ENCODE assay signal across 19 cellular contexts in genomic region chr7:158836692-158837091, GRCh38. TPM values are rescaled to one million over a fixed set of nuclear protein-coding genes. Genes with fewer than 3 reads are reported as not detected.
DNase-seq lines count a peak whose midpoint lies in the region; ATAC-seq, FAIRE-seq and TF ChIP-seq lines count a peak whose summit lies in the region.
"Had no signal": no experiment of that assay in that cellular context is flagged by ENCODE, and none has a peak within 500 bp of the region (broad histone marks: within the 10 kb centered on the region; RNA-seq: fewer than 3 reads in every experiment).

No MANE protein-coding gene starts in this region.

- H2AFZ ChIP-seq in K562 (ENCODE audit: low read depth, low read length), result no peak overlapping the region
- H2AFZ ChIP-seq in osteoblast (ENCODE audit: low read length), result no peak overlapping the region
- H2AFZ ChIP-seq: GM23338 had no signal

- H3K36me3 ChIP-seq in K562 (ENCODE audit: control insufficient read depth, insufficient read depth, low read length) (no peaks in the 10 kb centered on the region), endodermal cell (ENCODE audit: control insufficient read depth, insufficient read depth, low read length) (no peaks in the 10 kb centered on the region), osteoblast (ENCODE audit: insufficient read depth, low read length) (no peaks in the 10 kb centered on the region)
- H3K36me3 ChIP-seq: HAP-1 had no signal

- intact Hi-C loops in K562 (cut with micrococcal nuclease), result no loop called here

- FAIRE-seq in K562 (lab: Jason Lieb, UNC), result no peak
- FAIRE-seq: GM12891, GM18507, H54 had no signal

- BruUV-seq in K562 (replicated peaks; lab: Mats Ljungman, UMichigan), result no TSS peak

- in situ Hi-C loops in K562 (cut with MboI), result no loop called here

- CTCF ChIA-PET in K562 (lab: Yijun Ruan, JAX; ENCODE audit: low intra/inter-chr PET ratio), result no interaction called here

- 71% methylated on average over 8 of the region's 8 CpGs for WGBS in K562 (ENCODE audit: insufficient coverage, low coverage, missing lambda C conversion rate)
- 91 to 93% methylated on average over 4 to 8 of the region's 8 CpGs for WGBS in endodermal cell (ENCODE audit: insufficient coverage in 1 of 2, insufficient read length in 1 of 2), 2 experiments

- H3K79me2 ChIP-seq in K562 (ENCODE audit: control insufficient read depth, insufficient read depth, low read length) (no peaks in the 10 kb centered on the region), osteoblast (ENCODE audit: insufficient read depth, low read length) (no peaks in the 10 kb centered on the region)

- no peak for TF ChIP-seq EP300 in K562 (IDR thresholded peaks at IDR 0.05; ENCODE audit: low read length)

- POLR2A ChIA-PET in K562 (lab: Yijun Ruan, JAX), result interaction anchor here (0.6 to 1.9 kb wide), 4 partner anchors 10 to 38 kb away, joined by 3 to 10 read pairs (median 6); no protein-coding TSS in a partner anchor

- DNase-seq in K562 (ENCODE audit: extremely low read depth in 1 of 4, low spot score in 3 of 4) (no peak), endodermal cell (peak; percentile 3), memory B cell (ENCODE audit: low spot score in 2 of 2) (no peak), osteoblast (ENCODE audit: insufficient read length, low spot score, missing footprints) (peak; percentile 47)
- no peak for DNase-seq in effector memory CD8-positive, alpha-beta T cell
- DNase-seq: C1 segment of cervical spinal cord; Calu3; CD4-positive, alpha-beta memory T cell; COR-L47; DMS53; DMS79 treated with DMSO at 0.1 percent for 48 hours; GF-D8; HFFc6 had no signal

- H3K9me3 ChIP-seq in K562 (replicated peaks; ENCODE audit: control insufficient read depth, insufficient read depth, low read depth, low read length) (no peaks in the 10 kb centered on the region), endodermal cell (ENCODE audit: control insufficient read depth, low read length) (no peaks in the 10 kb centered on the region), osteoblast (ENCODE audit: low read depth, low read length) (no peaks in the 10 kb centered on the region)
- H3K9me3 ChIP-seq: HAP-1 had no signal

- H3K9me3 Mint-ChIP-seq in endodermal cell, result no peaks in the 10 kb centered on the region
- H3K9me3 Mint-ChIP-seq in memory B cell, result peaks cover 5% of the 10 kb centered on the region
- H3K9me3 Mint-ChIP-seq in effector memory CD8-positive, alpha-beta T cell, result no peaks in the 10 kb centered on the region
- H3K9me3 Mint-ChIP-seq: HFFc6 had no signal

- no peaks in the 10 kb centered on the region for H4K20me1 ChIP-seq in K562 (replicated peaks; ENCODE audit: control insufficient read depth, insufficient read depth, low read length)
- H4K20me1 ChIP-seq in osteoblast (ENCODE audit: insufficient read depth, low read length), result no peaks in the 10 kb centered on the region

- no peak for ATAC-seq in K562
- ATAC-seq in memory B cell (ENCODE audit: low read depth), result peak; percentile 38
- ATAC-seq in effector memory CD8-positive, alpha-beta T cell (replicated peaks), result no peak
- no peak for ATAC-seq in HG03439 (IDR thresholded peaks at IDR 0.05; ENCODE audit: unreplicated experiment)
- ATAC-seq: GM23338 had no signal

- H3K36me3 Mint-ChIP-seq in endodermal cell (ENCODE audit: low read depth) (no peaks in the 10 kb centered on the region), memory B cell (no peaks in the 10 kb centered on the region)
- H3K36me3 Mint-ChIP-seq in effector memory CD8-positive, alpha-beta T cell (ENCODE audit: insufficient read depth), result no peaks in the 10 kb centered on the region
- H3K36me3 Mint-ChIP-seq: CD4-positive, alpha-beta memory T cell had no signal

- H3K9ac ChIP-seq in K562 (ENCODE audit: insufficient read depth in 1 of 2, low read depth in 2 of 2, low read length in 2 of 2), result no peak overlapping the region
- no peak overlapping the region for H3K9ac ChIP-seq in endodermal cell (ENCODE audit: extremely low read depth, low read length, poor library complexity, severe bottlenecking)

- peaks cover 21 to 24% of the 10 kb centered on the region in 2 experiments for H3K4me1 ChIP-seq in K562 (replicated peaks in 1 of 2; ENCODE audit: control insufficient read depth in 2 of 2, insufficient read depth in 2 of 2, low read length in 2 of 2)
- H3K4me1 ChIP-seq in endodermal cell (ENCODE audit: control insufficient read depth, insufficient read depth, low read length), result no peaks in the 10 kb centered on the region
- no peaks in the 10 kb centered on the region for H3K4me1 ChIP-seq in osteoblast (ENCODE audit: insufficient read depth, low read length)
- H3K4me1 ChIP-seq: HAP-1 had no signal

- no peak for TF ChIP-seq CTCF in K562 (IDR thresholded peaks at IDR 0.05 in 2 of 3, conservative IDR thresholded peaks at IDR 0.05 in 1 of 3; ENCODE audit: insufficient read depth in 2 of 3, low read depth in 1 of 3, low read length in 3 of 3)
- no peak for TF ChIP-seq CTCF in endodermal cell (conservative IDR thresholded peaks at IDR 0.05)
- TF ChIP-seq CTCF in osteoblast (IDR thresholded peaks at IDR 0.05; ENCODE audit: extremely low read depth, low read depth, low read length), result no peak

- H3K27ac Mint-ChIP-seq in endodermal cell (no peak overlapping the region), memory B cell (no peak overlapping the region)
- H3K27ac Mint-ChIP-seq in effector memory CD8-positive, alpha-beta T cell, result no peak overlapping the region
- H3K27ac Mint-ChIP-seq: CD4-positive, alpha-beta memory T cell; GM23338; HFFc6 had no signal

- H3K4me3 ChIP-seq in K562 (no peak overlapping the region), endodermal cell (ENCODE audit: low read length) (no peak overlapping the region), osteoblast (ENCODE audit: insufficient read depth, low read length) (no peak overlapping the region)
- H3K4me3 ChIP-seq: GM23338, HAP-1 had no signal

- TF ChIP-seq RAD21 in K562 (CRISPR knock-in tag; conservative IDR thresholded peaks at IDR 0.05 in 1 of 2, IDR thresholded peaks at IDR 0.05 in 1 of 2), result no peak

- H3K4me1 Mint-ChIP-seq in endodermal cell (no peaks in the 10 kb centered on the region), memory B cell (peaks cover 2% of the 10 kb centered on the region)
- H3K4me1 Mint-ChIP-seq in effector memory CD8-positive, alpha-beta T cell (ENCODE audit: low read depth in 2 of 2), result peaks cover 0 to 2% of the 10 kb centered on the region in 2 donors

- no peak for TF ChIP-seq POLR2A in K562 (conservative IDR thresholded peaks at IDR 0.05)

- H3K27ac ChIP-seq in K562 (ENCODE audit: extremely low read depth, low read depth, low read length), result no peak overlapping the region
- no peak overlapping the region for H3K27ac ChIP-seq in endodermal cell (ENCODE audit: low read depth, low read length)
- no peak overlapping the region for H3K27ac ChIP-seq in osteoblast (ENCODE audit: low read depth, low read length)

- H3K4me2 ChIP-seq in K562 (ENCODE audit: insufficient read depth, low read length) (no peak overlapping the region), osteoblast (ENCODE audit: insufficient read depth, low read length) (no peak overlapping the region)
- H3K4me2 ChIP-seq: GM23338 had no signal

- no peaks in the 10 kb centered on the region for H3K9me1 ChIP-seq in K562 (ENCODE audit: control insufficient read depth, insufficient read depth, low read length)

- H3K27me3 Mint-ChIP-seq in endodermal cell (ENCODE audit: insufficient read depth) (peaks cover 2% of the 10 kb centered on the region), memory B cell (no peaks in the 10 kb centered on the region)
- no peaks in the 10 kb centered on the region for H3K27me3 Mint-ChIP-seq in effector memory CD8-positive, alpha-beta T cell
- H3K27me3 Mint-ChIP-seq: CD4-positive, alpha-beta memory T cell had no signal

- H3K27me3 ChIP-seq in K562 (ENCODE audit: control insufficient read depth in 2 of 2, insufficient read depth in 2 of 2, low read length in 2 of 2), result no peaks in the 10 kb centered on the region
- H3K27me3 ChIP-seq in endodermal cell (ENCODE audit: control insufficient read depth, insufficient read depth, low read length, poor library complexity, severe bottlenecking), result no peaks in the 10 kb centered on the region
- H3K27me3 ChIP-seq in osteoblast (ENCODE audit: insufficient read depth, low read length), result no peaks in the 10 kb centered on the region

- H3K4me3 Mint-ChIP-seq in endodermal cell (no peak overlapping the region), memory B cell (no peak overlapping the region)
- no peak overlapping the region for H3K4me3 Mint-ChIP-seq in effector memory CD8-positive, alpha-beta T cell
- H3K4me3 Mint-ChIP-seq: CD4-positive, alpha-beta memory T cell; GM23338; HFFc6 had no signal

RNA-seq across cellular contexts. Expression of gene ESYT2, which starts 7.4 kb away (rescaled TPM):
- 111 and 160 TPM in 2 replicates for total RNA-seq in K562 (2011; cell fraction: chromatin; rRNA removed; ENCODE audit: low replicate concordance)
- total RNA-seq in K562 (2011; cell fraction: nucleolus; rRNA removed), result 87.6 and 91.1 TPM in 2 replicates
- total RNA-seq in K562 (2011; cell fraction: nucleoplasm; rRNA removed), result 118 and 155 TPM in 2 replicates
- total RNA-seq in K562 (2014; rRNA removed) (64.7 and 68.7 TPM in 2 replicates), K562 (2014; rRNA removed; fragmentation: Illumina TruSeq; extraction: Trizol) (70.9 and 72.5 TPM in 2 replicates), K562 (2015; rRNA removed; fragmentation: Illumina TruSeq; extraction: Trizol) (63.1 and 67.1 TPM in 2 replicates), K562 (2021) (62.4 and 67.5 TPM in 2 replicates), endodermal cell (10 to 100 TPM; 30.7 to 36.9 TPM), osteoblast (126 and 132 TPM in 2 replicates)
- polyA plus RNA-seq in K562 (2011; rRNA removed) (57.5 and 86.9 TPM in 2 replicates), K562 (2014; fragmentation: Illumina TruSeq; extraction: Trizol) (55.5 and 58.2 TPM in 2 replicates), K562 (2014; fragmentation: Nextera tagmentation; extraction: Ambion mirVana) (1 to 10 TPM; 5.8 to 8.3 TPM), K562 (2014; rRNA removed) (44.0 and 45.2 TPM in 2 replicates)
- 44.1 and 45.9 TPM in 2 replicates for polyA plus RNA-seq in K562 (2011; cell fraction: cytosol; rRNA removed)
- 43.3 and 60.6 TPM in 2 replicates for polyA plus RNA-seq in K562 (2011; cell fraction: nucleus; rRNA removed)
- polyA plus RNA-seq in K562 (2012), result 47.5 and 54.2 TPM in 2 replicates
- 119 and 154 TPM in 2 replicates for polyA minus RNA-seq in K562 (2011; rRNA and poly(A)+ RNA removed)
- 70.0 and 93.0 TPM in 2 replicates for polyA minus RNA-seq in K562 (2011; cell fraction: cytosol; rRNA and poly(A)+ RNA removed)
- 35.4 and 43.4 TPM in 2 replicates for polyA minus RNA-seq in K562 (2011; cell fraction: nucleus; rRNA and poly(A)+ RNA removed)
- polyA plus RNA-seq in endodermal cell (2013, experiment 1 of 2), result 25.1 TPM
- 23.1 TPM for polyA plus RNA-seq in endodermal cell (2013, experiment 2 of 2)

RNA-seq across cellular contexts. Expression of gene DYNC2I1, which starts 19.7 kb away (rescaled TPM):
- total RNA-seq in K562 (2011; cell fraction: chromatin; rRNA removed; ENCODE audit: low replicate concordance), result 95.4 and 308 TPM in 2 replicates
- total RNA-seq in K562 (2011; cell fraction: nucleolus; rRNA removed), result 44.7 and 52.6 TPM in 2 replicates
- 111 and 142 TPM in 2 replicates for total RNA-seq in K562 (2011; cell fraction: nucleoplasm; rRNA removed)
- total RNA-seq in K562 (2014; rRNA removed), result 24.7 and 28.3 TPM in 2 replicates
- 21.9 and 24.0 TPM in 2 replicates for total RNA-seq in K562 (2014; rRNA removed; fragmentation: Illumina TruSeq; extraction: Trizol)
- total RNA-seq in K562 (2015; rRNA removed; fragmentation: Illumina TruSeq; extraction: Trizol), result 17.7 and 20.6 TPM in 2 replicates
- total RNA-seq in K562 (2021), result 23.1 and 27.1 TPM in 2 replicates
- 33.3 and 37.9 TPM in 2 replicates for polyA plus RNA-seq in K562 (2011; rRNA removed)
- polyA plus RNA-seq in K562 (2011; cell fraction: cytosol; rRNA removed), result 44.5 and 61.9 TPM in 2 replicates
- polyA plus RNA-seq in K562 (2011; cell fraction: nucleus; rRNA removed), result 138 and 267 TPM in 2 replicates
- polyA plus RNA-seq in K562 (2012), result 27.1 and 46.7 TPM in 2 replicates
- 20.3 and 36.5 TPM in 2 replicates for polyA plus RNA-seq in K562 (2014; fragmentation: Illumina TruSeq; extraction: Trizol)
- 1 to 10 TPM; 1.3 to 1.6 TPM for polyA plus RNA-seq in K562 (2014; fragmentation: Nextera tagmentation; extraction: Ambion mirVana)
- polyA plus RNA-seq in K562 (2014; rRNA removed), result 39.3 and 42.5 TPM in 2 replicates
- 42.0 and 45.1 TPM in 2 replicates for polyA minus RNA-seq in K562 (2011; rRNA and poly(A)+ RNA removed)
- 20.7 and 21.2 TPM in 2 replicates for polyA minus RNA-seq in K562 (2011; cell fraction: cytosol; rRNA and poly(A)+ RNA removed)
- 40.8 and 41.6 TPM in 2 replicates for polyA minus RNA-seq in K562 (2011; cell fraction: nucleus; rRNA and poly(A)+ RNA removed)
- total RNA-seq in endodermal cell, result 10 to 100 TPM; 18.5 to 24.2 TPM
- polyA plus RNA-seq in endodermal cell (2013, experiment 1 of 2), result 16.4 TPM
- 14.0 TPM for polyA plus RNA-seq in endodermal cell (2013, experiment 2 of 2)
- total RNA-seq in osteoblast, result 5.9 and 8.0 TPM in 2 replicates

Comparison
In these comparisons a context has a peak if more than half of its experiments do, and no peak if none do; other contexts are left out.
1. DNase-seq: peak in endodermal cell (single experiment) and osteoblast (single experiment); none in K562 (0 of 4), memory B cell (0 of 2) and effector memory CD8-positive, alpha-beta T cell (0 of 3).